Comparison of ENCODE assay signal across 1 cellular context in genomic region chr10:11093733-11094132, GRCh38.
A peak's percentile ranks its signal among the peaks of the same experiment; 100 is the strongest.
TF ChIP-seq lines count a peak whose summit lies in the region.

No MANE protein-coding gene starts in this region.

TF ChIP-seq in HEK293, 187 proteins besides CTCF, POLR2A, EP300 and RAD21 (continued from another document):
- peak; percentile 91 for TF ChIP-seq ZNF639 (tag by site-specific recombination; IDR thresholded peaks at IDR 0.05)
- TF ChIP-seq ZNF174 (tag by site-specific recombination; IDR thresholded peaks at IDR 0.05): no peak
- no peak for TF ChIP-seq ZFHX2 (tag by site-specific recombination; conservative IDR thresholded peaks at IDR 0.05)
- TF ChIP-seq ZNF621 (tag by site-specific recombination; IDR thresholded peaks at IDR 0.05): no peak
- peak; percentile 68 for TF ChIP-seq ZNF629 (tag by site-specific recombination; IDR thresholded peaks at IDR 0.05)
- peak; percentile 72; the same call in 1 of the 2 replicates for TF ChIP-seq GLI2 (tag by site-specific recombination; IDR thresholded peaks at IDR 0.05; ENCODE audit: borderline replicate concordance, low read depth)
- TF ChIP-seq ZNF18 (tag by site-specific recombination; IDR thresholded peaks at IDR 0.05): no peak
- TF ChIP-seq KLF8 (tag by site-specific recombination; IDR thresholded peaks at IDR 0.05): peak; percentile 49; the same call in 1 of the 2 replicates
- no peak for TF ChIP-seq KLF17 (tag by site-specific recombination; IDR thresholded peaks at IDR 0.05)
- TF ChIP-seq ZNF645 (tag by site-specific recombination; IDR thresholded peaks at IDR 0.05): no peak
- TF ChIP-seq ZNF558 (tag by site-specific recombination; IDR thresholded peaks at IDR 0.05): no peak
- TF ChIP-seq ZNF449 (tag by site-specific recombination; IDR thresholded peaks at IDR 0.05): peak; percentile 39; the same call in 1 of the 2 replicates
- peak; percentile 70; the same call in 1 of the 2 replicates for TF ChIP-seq OSR2 (tag by site-specific recombination; IDR thresholded peaks at IDR 0.05)
- TF ChIP-seq ZNF660 (tag by site-specific recombination; IDR thresholded peaks at IDR 0.05): no peak
